1 cellular context compared by ENCODE assay signal in the genomic region with DNA sequence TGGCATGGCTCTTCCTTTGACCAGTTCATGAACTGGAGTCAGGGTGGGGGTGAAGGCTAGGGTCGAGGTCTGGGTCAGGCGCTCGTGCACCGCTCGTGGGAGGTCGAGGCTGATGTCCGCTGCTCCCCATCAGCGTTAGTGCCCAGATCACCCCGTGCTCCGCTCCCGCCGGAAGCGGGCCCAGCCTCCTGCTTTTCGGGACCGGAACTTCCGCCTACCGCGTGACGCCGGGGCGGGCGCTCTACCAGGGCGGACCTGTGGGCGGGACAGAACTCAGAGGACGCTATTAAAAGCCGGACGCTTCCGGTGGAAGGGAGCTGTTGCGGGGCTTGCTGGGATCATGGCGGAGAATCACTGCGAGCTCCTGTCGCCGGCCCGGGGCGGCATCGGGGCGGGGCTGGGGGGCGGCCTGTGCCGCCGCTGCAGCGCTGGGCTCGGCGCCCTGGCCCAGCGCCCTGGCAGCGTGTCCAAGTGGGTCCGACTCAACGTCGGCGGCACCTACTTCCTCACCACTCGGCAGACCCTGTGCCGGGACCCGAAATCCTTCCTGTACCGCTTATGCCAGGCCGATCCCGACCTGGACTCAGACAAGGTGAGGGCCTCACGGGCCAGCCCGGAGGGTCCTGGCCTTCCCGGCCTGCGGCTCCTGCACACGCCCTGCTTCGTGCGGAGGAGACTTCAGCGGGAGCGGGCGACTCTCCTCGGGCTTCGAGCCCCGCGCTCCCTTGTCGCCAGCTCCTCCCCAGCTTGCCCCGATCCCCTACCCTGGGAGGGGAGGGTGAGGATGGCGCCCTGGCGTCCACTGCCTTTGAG.
TF ChIP-seq lines count a peak whose summit lies in the region.

A gene with protein sequence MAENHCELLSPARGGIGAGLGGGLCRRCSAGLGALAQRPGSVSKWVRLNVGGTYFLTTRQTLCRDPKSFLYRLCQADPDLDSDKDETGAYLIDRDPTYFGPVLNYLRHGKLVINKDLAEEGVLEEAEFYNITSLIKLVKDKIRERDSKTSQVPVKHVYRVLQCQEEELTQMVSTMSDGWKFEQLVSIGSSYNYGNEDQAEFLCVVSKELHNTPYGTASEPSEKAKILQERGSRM (plus strand): TSS at position 315 of the 813 bp plus-strand sequence. CDS start 26 bp downstream, at position 341.

TF ChIP-seq in K562, 482 proteins besides CTCF, POLR2A, EP300 and RAD21 (continued from another document and continues in another):
- TF ChIP-seq, protein P1, sequence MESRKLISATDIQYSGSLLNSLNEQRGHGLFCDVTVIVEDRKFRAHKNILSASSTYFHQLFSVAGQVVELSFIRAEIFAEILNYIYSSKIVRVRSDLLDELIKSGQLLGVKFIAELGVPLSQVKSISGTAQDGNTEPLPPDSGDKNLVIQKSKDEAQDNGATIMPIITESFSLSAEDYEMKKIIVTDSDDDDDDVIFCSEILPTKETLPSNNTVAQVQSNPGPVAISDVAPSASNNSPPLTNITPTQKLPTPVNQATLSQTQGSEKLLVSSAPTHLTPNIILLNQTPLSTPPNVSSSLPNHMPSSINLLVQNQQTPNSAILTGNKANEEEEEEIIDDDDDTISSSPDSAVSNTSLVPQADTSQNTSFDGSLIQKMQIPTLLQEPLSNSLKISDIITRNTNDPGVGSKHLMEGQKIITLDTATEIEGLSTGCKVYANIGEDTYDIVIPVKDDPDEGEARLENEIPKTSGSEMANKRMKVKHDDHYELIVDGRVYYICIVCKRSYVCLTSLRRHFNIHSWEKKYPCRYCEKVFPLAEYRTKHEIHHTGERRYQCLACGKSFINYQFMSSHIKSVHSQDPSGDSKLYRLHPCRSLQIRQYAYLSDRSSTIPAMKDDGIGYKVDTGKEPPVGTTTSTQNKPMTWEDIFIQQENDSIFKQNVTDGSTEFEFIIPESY (CRISPR knock-in tag; IDR thresholded peaks at IDR 0.05): peak; percentile 69
- TF ChIP-seq, protein P2, sequence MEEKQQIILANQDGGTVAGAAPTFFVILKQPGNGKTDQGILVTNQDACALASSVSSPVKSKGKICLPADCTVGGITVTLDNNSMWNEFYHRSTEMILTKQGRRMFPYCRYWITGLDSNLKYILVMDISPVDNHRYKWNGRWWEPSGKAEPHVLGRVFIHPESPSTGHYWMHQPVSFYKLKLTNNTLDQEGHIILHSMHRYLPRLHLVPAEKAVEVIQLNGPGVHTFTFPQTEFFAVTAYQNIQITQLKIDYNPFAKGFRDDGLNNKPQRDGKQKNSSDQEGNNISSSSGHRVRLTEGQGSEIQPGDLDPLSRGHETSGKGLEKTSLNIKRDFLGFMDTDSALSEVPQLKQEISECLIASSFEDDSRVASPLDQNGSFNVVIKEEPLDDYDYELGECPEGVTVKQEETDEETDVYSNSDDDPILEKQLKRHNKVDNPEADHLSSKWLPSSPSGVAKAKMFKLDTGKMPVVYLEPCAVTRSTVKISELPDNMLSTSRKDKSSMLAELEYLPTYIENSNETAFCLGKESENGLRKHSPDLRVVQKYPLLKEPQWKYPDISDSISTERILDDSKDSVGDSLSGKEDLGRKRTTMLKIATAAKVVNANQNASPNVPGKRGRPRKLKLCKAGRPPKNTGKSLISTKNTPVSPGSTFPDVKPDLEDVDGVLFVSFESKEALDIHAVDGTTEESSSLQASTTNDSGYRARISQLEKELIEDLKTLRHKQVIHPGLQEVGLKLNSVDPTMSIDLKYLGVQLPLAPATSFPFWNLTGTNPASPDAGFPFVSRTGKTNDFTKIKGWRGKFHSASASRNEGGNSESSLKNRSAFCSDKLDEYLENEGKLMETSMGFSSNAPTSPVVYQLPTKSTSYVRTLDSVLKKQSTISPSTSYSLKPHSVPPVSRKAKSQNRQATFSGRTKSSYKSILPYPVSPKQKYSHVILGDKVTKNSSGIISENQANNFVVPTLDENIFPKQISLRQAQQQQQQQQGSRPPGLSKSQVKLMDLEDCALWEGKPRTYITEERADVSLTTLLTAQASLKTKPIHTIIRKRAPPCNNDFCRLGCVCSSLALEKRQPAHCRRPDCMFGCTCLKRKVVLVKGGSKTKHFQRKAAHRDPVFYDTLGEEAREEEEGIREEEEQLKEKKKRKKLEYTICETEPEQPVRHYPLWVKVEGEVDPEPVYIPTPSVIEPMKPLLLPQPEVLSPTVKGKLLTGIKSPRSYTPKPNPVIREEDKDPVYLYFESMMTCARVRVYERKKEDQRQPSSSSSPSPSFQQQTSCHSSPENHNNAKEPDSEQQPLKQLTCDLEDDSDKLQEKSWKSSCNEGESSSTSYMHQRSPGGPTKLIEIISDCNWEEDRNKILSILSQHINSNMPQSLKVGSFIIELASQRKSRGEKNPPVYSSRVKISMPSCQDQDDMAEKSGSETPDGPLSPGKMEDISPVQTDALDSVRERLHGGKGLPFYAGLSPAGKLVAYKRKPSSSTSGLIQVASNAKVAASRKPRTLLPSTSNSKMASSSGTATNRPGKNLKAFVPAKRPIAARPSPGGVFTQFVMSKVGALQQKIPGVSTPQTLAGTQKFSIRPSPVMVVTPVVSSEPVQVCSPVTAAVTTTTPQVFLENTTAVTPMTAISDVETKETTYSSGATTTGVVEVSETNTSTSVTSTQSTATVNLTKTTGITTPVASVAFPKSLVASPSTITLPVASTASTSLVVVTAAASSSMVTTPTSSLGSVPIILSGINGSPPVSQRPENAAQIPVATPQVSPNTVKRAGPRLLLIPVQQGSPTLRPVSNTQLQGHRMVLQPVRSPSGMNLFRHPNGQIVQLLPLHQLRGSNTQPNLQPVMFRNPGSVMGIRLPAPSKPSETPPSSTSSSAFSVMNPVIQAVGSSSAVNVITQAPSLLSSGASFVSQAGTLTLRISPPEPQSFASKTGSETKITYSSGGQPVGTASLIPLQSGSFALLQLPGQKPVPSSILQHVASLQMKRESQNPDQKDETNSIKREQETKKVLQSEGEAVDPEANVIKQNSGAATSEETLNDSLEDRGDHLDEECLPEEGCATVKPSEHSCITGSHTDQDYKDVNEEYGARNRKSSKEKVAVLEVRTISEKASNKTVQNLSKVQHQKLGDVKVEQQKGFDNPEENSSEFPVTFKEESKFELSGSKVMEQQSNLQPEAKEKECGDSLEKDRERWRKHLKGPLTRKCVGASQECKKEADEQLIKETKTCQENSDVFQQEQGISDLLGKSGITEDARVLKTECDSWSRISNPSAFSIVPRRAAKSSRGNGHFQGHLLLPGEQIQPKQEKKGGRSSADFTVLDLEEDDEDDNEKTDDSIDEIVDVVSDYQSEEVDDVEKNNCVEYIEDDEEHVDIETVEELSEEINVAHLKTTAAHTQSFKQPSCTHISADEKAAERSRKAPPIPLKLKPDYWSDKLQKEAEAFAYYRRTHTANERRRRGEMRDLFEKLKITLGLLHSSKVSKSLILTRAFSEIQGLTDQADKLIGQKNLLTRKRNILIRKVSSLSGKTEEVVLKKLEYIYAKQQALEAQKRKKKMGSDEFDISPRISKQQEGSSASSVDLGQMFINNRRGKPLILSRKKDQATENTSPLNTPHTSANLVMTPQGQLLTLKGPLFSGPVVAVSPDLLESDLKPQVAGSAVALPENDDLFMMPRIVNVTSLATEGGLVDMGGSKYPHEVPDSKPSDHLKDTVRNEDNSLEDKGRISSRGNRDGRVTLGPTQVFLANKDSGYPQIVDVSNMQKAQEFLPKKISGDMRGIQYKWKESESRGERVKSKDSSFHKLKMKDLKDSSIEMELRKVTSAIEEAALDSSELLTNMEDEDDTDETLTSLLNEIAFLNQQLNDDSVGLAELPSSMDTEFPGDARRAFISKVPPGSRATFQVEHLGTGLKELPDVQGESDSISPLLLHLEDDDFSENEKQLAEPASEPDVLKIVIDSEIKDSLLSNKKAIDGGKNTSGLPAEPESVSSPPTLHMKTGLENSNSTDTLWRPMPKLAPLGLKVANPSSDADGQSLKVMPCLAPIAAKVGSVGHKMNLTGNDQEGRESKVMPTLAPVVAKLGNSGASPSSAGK (IDR thresholded peaks at IDR 0.05): peak; percentile 97
- TF ChIP-seq EHMT2 (IDR thresholded peaks at IDR 0.05) (no peak), CCNT2 (IDR thresholded peaks at IDR 0.05; ENCODE audit: borderline replicate concordance, extremely low read depth, insufficient read length, low read depth, low read length) (peak; percentile 79), RUNX1 (IDR thresholded peaks at IDR 0.05; ENCODE audit: low read depth) (peak; percentile 64; the same call in 1 of the 2 replicates), BRD4 (IDR thresholded peaks at IDR 0.05) (no peak), POLR2H (tag; IDR thresholded peaks at IDR 0.05; ENCODE audit: low read depth) (peak; percentile 85), ESRRA (IDR thresholded peaks at IDR 0.05; ENCODE audit: borderline replicate concordance, low read depth) (peak; percentile 72; the same call in 1 of the 2 replicates), SMAD1 (IDR thresholded peaks at IDR 0.05; ENCODE audit: low read depth, low read length, partially characterized antibody) (peak; percentile 54), SIX5 (IDR thresholded peaks at IDR 0.05; ENCODE audit: borderline replicate concordance in 1 of 2, insufficient read depth in 1 of 2, low read depth in 1 of 2, low read length in 2 of 2) (peak; percentile 69 to 76; a peak in 3 of 4 replicates), SRF (CRISPR knock-in tag; IDR thresholded peaks at IDR 0.05) (peak in 1 of 2 experiments; percentile 34; a peak in 1 of 4 replicates), MAZ (CRISPR knock-in tag; conservative IDR thresholded peaks at IDR 0.05 in 1 of 2, IDR thresholded peaks at IDR 0.05 in 1 of 2) (peak; percentile 81 to 93; a peak in 3 of 4 replicates), RBBP5 (IDR thresholded peaks at IDR 0.05; ENCODE audit: borderline replicate concordance, insufficient read depth, low read length, poor library complexity, severe bottlenecking) (peak; percentile 92), POLR2AphosphoS5 (IDR thresholded peaks at IDR 0.05; ENCODE audit: control insufficient read depth, insufficient read depth, low read depth, low read length) (peak; percentile 83), CREM (IDR thresholded peaks at IDR 0.05; ENCODE audit: low read depth) (peak; percentile 95), TARDBP (IDR thresholded peaks at IDR 0.05) (0 out of 2 replicates have a peak, but pooled peaks have one; percentile 59), ARHGAP35 (IDR thresholded peaks at IDR 0.05; ENCODE audit: partially characterized antibody) (no peak), POLR2G (IDR thresholded peaks at IDR 0.05; ENCODE audit: low read depth, low read length) (peak; percentile 97), ZBED1 (IDR thresholded peaks at IDR 0.05) (0 out of 2 replicates have a peak, but pooled peaks have one; percentile 50), FOXA3 (CRISPR knock-in tag; conservative IDR thresholded peaks at IDR 0.05 in 1 of 2, IDR thresholded peaks at IDR 0.05 in 1 of 2) (no peak), PURB (CRISPR knock-in tag; IDR thresholded peaks at IDR 0.05; ENCODE audit: low read depth) (no peak), PHF21A (IDR thresholded peaks at IDR 0.05; ENCODE audit: borderline replicate concordance, low read depth) (peak; percentile 69; the same call in 1 of the 2 replicates), NEUROD1 (IDR thresholded peaks at IDR 0.05; ENCODE audit: borderline replicate concordance, low read depth, low read length, partially characterized antibody) (peak; percentile 79), ZFP30 (CRISPR knock-in tag; IDR thresholded peaks at IDR 0.05; ENCODE audit: borderline replicate concordance) (no peak), MECOM (CRISPR knock-in tag; IDR thresholded peaks at IDR 0.05) (no peak)
- TF ChIP-seq, protein P3, sequence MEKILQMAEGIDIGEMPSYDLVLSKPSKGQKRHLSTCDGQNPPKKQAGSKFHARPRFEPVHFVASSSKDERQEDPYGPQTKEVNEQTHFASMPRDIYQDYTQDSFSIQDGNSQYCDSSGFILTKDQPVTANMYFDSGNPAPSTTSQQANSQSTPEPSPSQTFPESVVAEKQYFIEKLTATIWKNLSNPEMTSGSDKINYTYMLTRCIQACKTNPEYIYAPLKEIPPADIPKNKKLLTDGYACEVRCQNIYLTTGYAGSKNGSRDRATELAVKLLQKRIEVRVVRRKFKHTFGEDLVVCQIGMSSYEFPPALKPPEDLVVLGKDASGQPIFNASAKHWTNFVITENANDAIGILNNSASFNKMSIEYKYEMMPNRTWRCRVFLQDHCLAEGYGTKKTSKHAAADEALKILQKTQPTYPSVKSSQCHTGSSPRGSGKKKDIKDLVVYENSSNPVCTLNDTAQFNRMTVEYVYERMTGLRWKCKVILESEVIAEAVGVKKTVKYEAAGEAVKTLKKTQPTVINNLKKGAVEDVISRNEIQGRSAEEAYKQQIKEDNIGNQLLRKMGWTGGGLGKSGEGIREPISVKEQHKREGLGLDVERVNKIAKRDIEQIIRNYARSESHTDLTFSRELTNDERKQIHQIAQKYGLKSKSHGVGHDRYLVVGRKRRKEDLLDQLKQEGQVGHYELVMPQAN (IDR thresholded peaks at IDR 0.05; ENCODE audit: borderline replicate concordance): peak; percentile 84; the same call in 1 of the 2 replicates
- TF ChIP-seq, protein P4, sequence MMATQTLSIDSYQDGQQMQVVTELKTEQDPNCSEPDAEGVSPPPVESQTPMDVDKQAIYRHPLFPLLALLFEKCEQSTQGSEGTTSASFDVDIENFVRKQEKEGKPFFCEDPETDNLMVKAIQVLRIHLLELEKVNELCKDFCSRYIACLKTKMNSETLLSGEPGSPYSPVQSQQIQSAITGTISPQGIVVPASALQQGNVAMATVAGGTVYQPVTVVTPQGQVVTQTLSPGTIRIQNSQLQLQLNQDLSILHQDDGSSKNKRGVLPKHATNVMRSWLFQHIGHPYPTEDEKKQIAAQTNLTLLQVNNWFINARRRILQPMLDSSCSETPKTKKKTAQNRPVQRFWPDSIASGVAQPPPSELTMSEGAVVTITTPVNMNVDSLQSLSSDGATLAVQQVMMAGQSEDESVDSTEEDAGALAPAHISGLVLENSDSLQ (IDR thresholded peaks at IDR 0.05): peak; percentile 80
- TF ChIP-seq, protein P5, sequence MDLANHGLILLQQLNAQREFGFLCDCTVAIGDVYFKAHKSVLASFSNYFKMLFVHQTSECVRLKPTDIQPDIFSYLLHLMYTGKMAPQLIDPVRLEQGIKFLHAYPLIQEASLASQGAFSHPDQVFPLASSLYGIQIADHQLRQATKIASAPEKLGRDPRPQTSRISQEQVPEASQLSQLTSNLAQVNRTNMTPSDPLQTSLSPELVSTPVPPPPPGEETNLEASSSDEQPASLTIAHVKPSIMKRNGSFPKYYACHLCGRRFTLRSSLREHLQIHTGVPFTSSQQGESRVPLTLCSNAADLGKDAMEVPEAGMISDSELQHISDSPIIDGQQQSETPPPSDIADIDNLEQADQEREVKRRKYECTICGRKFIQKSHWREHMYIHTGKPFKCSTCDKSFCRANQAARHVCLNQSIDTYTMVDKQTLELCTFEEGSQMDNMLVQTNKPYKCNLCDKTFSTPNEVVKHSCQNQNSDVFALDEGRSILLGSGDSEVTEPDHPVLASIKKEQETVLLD (IDR thresholded peaks at IDR 0.05): peak; percentile 70; the same call in 1 of the 2 replicates
- TF ChIP-seq, protein P6, sequence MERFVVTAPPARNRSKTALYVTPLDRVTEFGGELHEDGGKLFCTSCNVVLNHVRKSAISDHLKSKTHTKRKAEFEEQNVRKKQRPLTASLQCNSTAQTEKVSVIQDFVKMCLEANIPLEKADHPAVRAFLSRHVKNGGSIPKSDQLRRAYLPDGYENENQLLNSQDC (CRISPR knock-in tag; IDR thresholded peaks at IDR 0.05): peak; percentile 94; the same call in 1 of the 2 replicates
- TF ChIP-seq, protein P7, sequence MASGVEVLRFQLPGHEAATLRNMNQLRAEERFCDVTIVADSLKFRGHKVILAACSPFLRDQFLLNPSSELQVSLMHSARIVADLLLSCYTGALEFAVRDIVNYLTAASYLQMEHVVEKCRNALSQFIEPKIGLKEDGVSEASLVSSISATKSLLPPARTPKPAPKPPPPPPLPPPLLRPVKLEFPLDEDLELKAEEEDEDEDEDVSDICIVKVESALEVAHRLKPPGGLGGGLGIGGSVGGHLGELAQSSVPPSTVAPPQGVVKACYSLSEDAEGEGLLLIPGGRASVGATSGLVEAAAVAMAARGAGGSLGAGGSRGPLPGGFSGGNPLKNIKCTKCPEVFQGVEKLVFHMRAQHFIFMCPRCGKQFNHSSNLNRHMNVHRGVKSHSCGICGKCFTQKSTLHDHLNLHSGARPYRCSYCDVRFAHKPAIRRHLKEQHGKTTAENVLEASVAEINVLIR (CRISPR knock-in tag; IDR thresholded peaks at IDR 0.05): peak; percentile 84
